Comparison of ENCODE assay signal across 9 cellular contexts in the genomic region with DNA sequence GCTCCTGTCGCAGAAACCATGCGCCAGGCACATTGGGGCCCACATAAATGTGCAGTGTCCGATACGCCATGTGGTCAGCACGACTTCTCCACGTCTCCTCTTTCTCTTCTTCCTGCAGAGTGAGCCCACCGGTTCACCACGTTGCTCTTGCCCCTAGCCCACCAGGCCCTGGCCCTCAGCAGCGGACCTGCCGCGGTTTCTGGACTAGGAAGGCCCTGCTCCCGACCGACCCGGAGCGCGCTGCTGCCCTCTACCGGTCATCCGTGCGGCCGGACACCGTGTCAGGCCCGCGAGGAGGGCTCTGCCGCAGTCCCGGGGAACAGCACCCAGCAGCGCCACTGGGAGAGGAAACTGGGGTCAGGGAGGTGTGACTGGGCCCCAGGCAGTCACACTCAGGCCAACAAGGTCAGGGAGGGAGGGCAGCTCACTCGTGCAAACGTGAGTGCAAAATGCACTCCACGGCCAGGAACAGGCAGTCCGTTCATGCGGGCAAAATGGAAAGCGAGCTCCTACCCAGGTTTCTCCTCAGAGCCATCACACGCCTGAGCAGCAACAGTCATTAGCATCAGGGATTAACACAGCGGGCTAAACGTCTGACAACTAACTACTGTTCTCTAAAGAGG. TPM values are rescaled to one million over a fixed set of nuclear protein-coding genes. Genes with fewer than 3 reads are reported as not detected.
DNase-seq lines count a peak whose midpoint lies in the region; ATAC-seq and TF ChIP-seq lines count a peak whose summit lies in the region.
"Had no signal": no experiment of that assay in that cellular context is flagged by ENCODE, and none has a peak within 500 bp of the region (broad histone marks: within the 10 kb centered on the region; RNA-seq: fewer than 3 reads in every experiment).

No MANE protein-coding gene starts in this region.

- peak; percentile 73 to 89 for TF ChIP-seq CTCF in brain (conservative IDR thresholded peaks at IDR 0.05)

- H3K27me3 Mint-ChIP-seq in brain, result peaks cover 62% of the 10 kb centered on the region

- H3K9me3 Mint-ChIP-seq in brain, result no peaks in the 10 kb centered on the region

- DNase-seq in Daoy (ENCODE audit: low read depth) (peak; percentile 70), T-helper 22 cell (ENCODE audit: low read depth) (peak; percentile 19), inferior parietal cortex (ENCODE audit: extremely low spot score) (peak; percentile 57), amniotic stem cell (lab: John Stamatoyannopoulos, UW) (no peak)
- peak; percentile 30 to 59 for DNase-seq in stimulated activated CD4-positive, alpha-beta T cell treated with anti-CD3 and anti-CD28 coated beads, Interleukin-15, amount 100 ng/mL, for 48 hours (ENCODE audit: low read depth in 2 of 2)

- no peaks in the 10 kb centered on the region for H3K36me3 Mint-ChIP-seq in brain

- H3K4me1 Mint-ChIP-seq in brain, result peaks cover 42% of the 10 kb centered on the region

- ATAC-seq in HG02884 (IDR thresholded peaks at IDR 0.05; ENCODE audit: unreplicated experiment), result peak; percentile 49
- no peak for ATAC-seq in GM18520 (IDR thresholded peaks at IDR 0.05; ENCODE audit: unreplicated experiment)

- peak overlapping the region in 1 of 5 experiments; percentile 18 for H3K27ac Mint-ChIP-seq in brain

- H3K4me3 Mint-ChIP-seq in brain, result peak overlapping the region; percentile 36 to 80 (median 76)

RNA-seq across cellular contexts. Expression of a gene that starts 13.7 kb away (rescaled TPM):
- total RNA-seq in Daoy (2014; rRNA removed; shearing (Covaris generic)), result 0.77 and 1.1 TPM in 2 replicates
- 0.36 TPM for polyA plus RNA-seq in brain (ENCODE audit: insufficient read depth, low read depth, low replicate concordance)
- total RNA-seq: T-helper 1 cell treated with Interleukin-12 subunit alpha and Interleukin-12 subunit beta and Interleukin-4 antibody, amounts not matched to agents 30 ng/mL and 1 ng/mL, for 36 hours had no signal
